Comparison of ENCODE assay signal across 8 cellular contexts in genomic region chr11:34051349-34052035, GRCh38. TPM values are rescaled to one million over a fixed set of nuclear protein-coding genes. Genes with fewer than 3 reads are reported as not detected.
DNase-seq lines count a peak whose midpoint lies in the region; ATAC-seq and TF ChIP-seq lines count a peak whose summit lies in the region.

Gene CAPRIN1 (plus strand): TSS chr11:34051731. CDS start chr11:34052421, 690 bp downstream.

- no peaks in the 10 kb centered on the region for H3K9me3 ChIP-seq in mucosa of descending colon

- H3K9me3 Mint-ChIP-seq in IgD-negative memory B cell: no peaks in the 10 kb centered on the region

- peak; percentile 93 for DNase-seq in D341Med (ENCODE audit: low spot score)
- peak; percentile 96 for DNase-seq in OCI-M1 (lab: John Stamatoyannopoulos, UW)
- peak; percentile 76 for DNase-seq in activated T-cell treated with anti-CD3 and anti-CD28 coated beads for 24 hours (ENCODE audit: low read depth)
- peak; percentile 49 for DNase-seq in epithelial cell of prostate (ENCODE audit: low read depth, low spot score)
- peak; percentile 87 to 94 (median 92) for DNase-seq in mucosa of descending colon
- peak; percentile 48 to 67 for DNase-seq in stimulated activated CD8-positive, alpha-beta memory T cell treated with anti-CD3 and anti-CD28 coated beads, Interleukin-4, amount 100 ng/mL, for 1 hour (ENCODE audit: low read depth in 2 of 2, low spot score in 1 of 2)

- no peak for TF ChIP-seq CTCF in mucosa of descending colon (IDR thresholded peaks at IDR 0.05)

- peak within 1 kb of the TSS; percentile 91 for H3K4me3 ChIP-seq in mucosa of descending colon

- peaks cover 17 to 22% (median 22%) of the 10 kb centered on the region in 3 donors for H3K4me1 Mint-ChIP-seq in IgD-negative memory B cell

- H3K36me3 Mint-ChIP-seq in IgD-negative memory B cell: peaks cover 2% of the 10 kb centered on the region

- peak within 1 kb of the TSS; percentile 95 to 99 (median 98) for H3K4me3 Mint-ChIP-seq in IgD-negative memory B cell

- H3K4me1 ChIP-seq in mucosa of descending colon (ENCODE audit: low read depth): peaks cover 34% of the 10 kb centered on the region

- peak within 1 kb of the TSS; percentile 94 for H3K27ac ChIP-seq in epithelial cell of prostate

- peak; percentile 62 for ATAC-seq in GM21528 (IDR thresholded peaks at IDR 0.05; ENCODE audit: low FRiP score, unreplicated experiment)
- ATAC-seq in mucosa of descending colon: peak; percentile 91

- peak within 1 kb of the TSS; percentile 96 to 99 (median 96) for H3K27ac Mint-ChIP-seq in IgD-negative memory B cell

- H3K36me3 ChIP-seq in mucosa of descending colon (ENCODE audit: low read depth): no peaks in the 10 kb centered on the region

- intact Hi-C loops in mucosa of descending colon (cut with DNase I, micrococcal nuclease): no loop called here

- no peaks in the 10 kb centered on the region for H3K27me3 Mint-ChIP-seq in IgD-negative memory B cell

RNA-seq across cellular contexts. Expression of gene CAPRIN1, which starts in this region (rescaled TPM):
- 63.5 TPM for polyA plus RNA-seq in IgD-negative memory B cell
- 100 to 1,000 TPM; 157 to 175 (median 172) TPM for total RNA-seq in mucosa of descending colon

Comparison
In these comparisons a context has a peak if more than half of its experiments do, and no peak if none do; other contexts are left out.
1. Peak in every context shown above with its lines: DNase-seq, ATAC-seq, H3K4me3 ChIP-seq and H3K27ac ChIP-seq.